In the genomic region with DNA sequence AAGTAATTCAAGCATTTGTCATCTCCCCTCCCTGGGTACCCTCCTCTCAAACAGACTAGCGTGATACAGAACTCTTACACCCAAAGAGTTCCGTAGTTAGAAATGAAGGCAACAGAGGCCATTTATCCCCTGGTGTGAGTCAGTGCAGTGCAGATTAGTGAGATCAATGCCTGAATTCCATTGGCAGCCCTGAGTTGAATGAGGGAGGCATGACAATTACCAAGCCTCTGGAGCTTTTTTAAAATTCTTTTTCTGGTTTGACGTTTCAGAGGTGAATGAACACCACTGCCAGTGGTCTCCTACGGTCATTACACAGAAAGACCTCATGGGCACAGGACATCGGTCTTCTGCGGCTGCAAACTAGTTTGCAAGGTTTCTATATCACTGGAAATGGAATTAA, we compare ENCODE assay signal across 25 cellular contexts.
"Had no signal": no experiment of that assay in that cellular context is flagged by ENCODE, and none has a peak within 500 bp of the region (broad histone marks: within the 10 kb centered on the region; RNA-seq: fewer than 3 reads in every experiment).

No MANE protein-coding gene starts in this region.

- ATAC-seq: effector memory CD8-positive, alpha-beta T cell; heart right ventricle; left colon; left ventricle myocardium superior; pancreas; right cardiac atrium had no signal

- H3K4me3 Mint-ChIP-seq: central memory CD8-positive, alpha-beta T cell; effector memory CD8-positive, alpha-beta T cell; naive B cell; neural crest cell had no signal

- H3K36me3 Mint-ChIP-seq: naive B cell had no signal

- H3K27ac Mint-ChIP-seq: effector memory CD8-positive, alpha-beta T cell; naive B cell; progenitor cell of endocrine pancreas had no signal

- H3K4me1 Mint-ChIP-seq: central memory CD8-positive, alpha-beta T cell; naive B cell had no signal

- H3K27ac ChIP-seq: heart right ventricle, pancreas, stomach, thoracic aorta, transverse colon had no signal

- H3K27me3 ChIP-seq: dorsolateral prefrontal cortex, pancreas, transverse colon had no signal

- H3K9me3 ChIP-seq: pancreas, transverse colon had no signal

- DNase-seq: cortex of kidney; dorsolateral prefrontal cortex; effector memory CD8-positive, alpha-beta T cell; erythroblast; foreskin melanocyte; heart right ventricle; hypothalamus; left colon; left ventricle myocardium superior; mesenchymal stem cell; naive B cell; occipital lobe; pancreas; right cardiac atrium; small intestine; stimulated activated CD4-positive, alpha-beta T cell treated with anti-CD3 and anti-CD28 coated beads, Interleukin-12 subunit alpha, Interleukin-12 subunit beta, amount 100 ng/mL, for 4 hours; stimulated activated naive CD4-positive, alpha-beta T cell; stomach; substantia nigra; transverse colon had no signal

- H3K4me1 ChIP-seq: heart right ventricle, pancreas, stomach, transverse colon had no signal

- H3K9me3 Mint-ChIP-seq: central memory CD8-positive, alpha-beta T cell had no signal

- H3K36me3 ChIP-seq: heart right ventricle, pancreas, stomach, thoracic aorta, transverse colon had no signal

- H3K4me3 ChIP-seq: heart right ventricle, lung, pancreas, stomach, thoracic aorta, transverse colon had no signal
